In the genomic region with DNA sequence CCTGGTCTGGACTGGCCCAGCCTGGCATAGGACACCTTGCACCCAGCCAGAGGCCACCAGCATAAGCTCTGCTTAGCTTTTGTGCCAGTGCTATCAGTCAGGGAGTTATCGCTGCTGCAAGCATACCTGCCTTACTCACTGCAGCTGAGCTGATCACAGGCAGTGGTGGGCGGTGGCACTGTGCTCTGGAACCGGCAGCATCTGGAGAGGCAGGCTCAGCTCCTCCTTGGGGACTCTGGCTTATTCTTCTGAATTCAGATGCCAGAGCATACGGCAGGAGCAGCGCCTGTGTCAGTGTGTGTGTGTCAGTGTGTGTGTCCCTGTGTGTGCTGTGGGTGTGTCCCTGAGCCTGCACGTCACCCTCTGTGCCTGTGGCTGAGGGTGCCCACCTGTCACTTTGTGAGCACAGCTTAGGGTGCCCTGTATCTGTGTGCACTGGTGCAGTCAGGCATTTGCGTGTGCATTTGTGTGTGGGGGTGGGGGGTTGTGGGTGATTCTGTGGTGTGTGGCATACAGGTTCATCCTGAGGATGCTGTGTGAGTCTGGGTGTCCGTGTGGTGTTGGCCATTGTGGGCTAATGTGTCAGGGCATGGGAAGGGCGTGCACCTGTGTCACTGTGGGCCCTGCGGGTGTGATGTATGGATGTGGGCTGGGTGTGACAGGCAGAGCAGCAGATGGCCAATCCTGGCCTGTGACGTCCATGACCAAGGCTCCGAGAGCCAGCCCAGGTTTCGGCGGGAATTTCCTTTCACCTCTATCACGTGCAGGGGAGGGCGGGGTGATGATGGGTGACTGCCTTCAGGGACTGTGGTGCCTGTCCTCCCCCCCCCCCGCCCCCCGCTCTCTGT, we compare ENCODE assay signal across 1 cellular context.
TF ChIP-seq lines count a peak whose summit lies in the region.

No MANE protein-coding gene starts in this region.

TF ChIP-seq in H1, 55 proteins besides CTCF, POLR2A, EP300 and RAD21 (continued from another document):
- peak; percentile 84 for TF ChIP-seq MAX (IDR thresholded peaks at IDR 0.05)
- no peak for TF ChIP-seq NRF1 (IDR thresholded peaks at IDR 0.05; ENCODE audit: low read depth, low read length)
- TF ChIP-seq, protein P1, sequence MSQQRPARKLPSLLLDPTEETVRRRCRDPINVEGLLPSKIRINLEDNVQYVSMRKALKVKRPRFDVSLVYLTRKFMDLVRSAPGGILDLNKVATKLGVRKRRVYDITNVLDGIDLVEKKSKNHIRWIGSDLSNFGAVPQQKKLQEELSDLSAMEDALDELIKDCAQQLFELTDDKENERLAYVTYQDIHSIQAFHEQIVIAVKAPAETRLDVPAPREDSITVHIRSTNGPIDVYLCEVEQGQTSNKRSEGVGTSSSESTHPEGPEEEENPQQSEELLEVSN (IDR thresholded peaks at IDR 0.05) = peak; percentile 96
- no peak for TF ChIP-seq SAP30 (IDR thresholded peaks at IDR 0.05; ENCODE audit: insufficient read depth, insufficient replicate concordance, low read length)
- no peak for TF ChIP-seq CHD1 (IDR thresholded peaks at IDR 0.05; ENCODE audit: low read depth, low read length)
- no peak for TF ChIP-seq SIX5 (IDR thresholded peaks at IDR 0.05; ENCODE audit: low read depth, low read length)
